10 cellular contexts compared by ENCODE assay signal in the genomic region with DNA sequence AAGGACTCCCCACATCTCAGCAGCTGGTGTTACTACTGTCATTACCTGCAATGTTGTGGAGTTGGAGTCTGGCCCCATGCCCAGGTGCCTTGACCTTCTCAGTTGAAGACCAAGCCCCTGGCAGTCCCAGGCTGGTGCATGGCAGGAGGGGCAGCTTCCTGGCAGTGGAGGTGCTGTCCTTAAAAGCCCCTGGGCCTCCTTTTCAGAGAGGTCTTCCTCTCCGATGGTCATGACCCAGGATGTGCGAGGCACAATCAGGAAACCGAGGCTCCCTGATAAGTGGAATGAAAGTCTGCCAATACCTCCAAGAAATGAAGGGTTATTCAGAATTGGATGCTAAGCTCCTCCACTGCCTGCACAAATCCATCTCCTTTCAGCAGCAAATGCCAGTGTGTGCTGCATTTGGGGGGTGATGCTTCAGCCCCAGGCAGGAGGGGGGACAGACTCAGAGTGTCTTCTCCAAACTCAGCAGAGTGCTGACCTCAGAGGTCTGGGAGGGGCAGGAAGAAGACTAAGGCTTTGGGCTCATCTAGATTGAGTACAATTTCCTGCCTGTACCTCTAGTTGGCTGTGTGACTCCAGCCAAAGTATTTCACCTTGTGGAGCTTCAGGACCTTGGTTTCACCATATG.
A peak's percentile ranks its signal among the peaks of the same experiment; 100 is the strongest.
DNase-seq lines count a peak whose midpoint lies in the region; ATAC-seq, FAIRE-seq and TF ChIP-seq lines count a peak whose summit lies in the region.
"Had no signal": no experiment of that assay in that cellular context is flagged by ENCODE, and none has a peak within 500 bp of the region (broad histone marks: within the 10 kb centered on the region; RNA-seq: fewer than 3 reads in every experiment).

No MANE protein-coding gene starts in this region.

- H3K79me2 ChIP-seq in astrocyte (ENCODE audit: insufficient read depth, low read length) = peaks cover 71% of the 10 kb centered on the region

- H4K20me1 ChIP-seq in astrocyte (ENCODE audit: insufficient read depth, low read length) = peaks cover 97% of the 10 kb centered on the region

- H3K4me3 ChIP-seq in right cardiac atrium (ENCODE audit: low read length) (no peak overlapping the region), astrocyte (ENCODE audit: insufficient read depth, low read depth, low read length) (no peak overlapping the region), upper lobe of left lung (no peak overlapping the region)

- no peak overlapping the region for H2AFZ ChIP-seq in astrocyte (ENCODE audit: low read depth, low read length)

- TF ChIP-seq CTCF in astrocyte (IDR thresholded peaks at IDR 0.05; ENCODE audit: insufficient read depth, low read depth, low read length) (no peak), upper lobe of left lung (IDR thresholded peaks at IDR 0.05) (no peak)

- DNase-seq in right cardiac atrium (peak in 1 of 3 donors; percentile 70), Right ventricle myocardium inferior (ENCODE audit: missing footprints) (no peak), KG1 (lab: John Stamatoyannopoulos, UW) (peak; percentile 59), astrocyte (ENCODE audit: low read depth) (no peak), upper lobe of left lung (no peak), erythroblast (lab: John Stamatoyannopoulos, UW) (no peak), NCI-H2196 (lab: John Stamatoyannopoulos, UW; ENCODE audit: unreplicated experiment) (no peak)
- DNase-seq: T-helper 9 cell, trophoblast cell had no signal

- no peak for TF ChIP-seq POLR2A in upper lobe of left lung (IDR thresholded peaks at IDR 0.05)
- TF ChIP-seq POLR2A in erythroblast (IDR thresholded peaks at IDR 0.05; ENCODE audit: low read length) = no peak

- H3K4me3 Mint-ChIP-seq in astrocyte (ENCODE audit: unreplicated experiment) = no peak overlapping the region

- no peak overlapping the region for H3K4me2 ChIP-seq in astrocyte (ENCODE audit: low read length)

- no peak for TF ChIP-seq EP300 in upper lobe of left lung (IDR thresholded peaks at IDR 0.05)

- H3K36me3 ChIP-seq in astrocyte (ENCODE audit: insufficient read depth, low read length) (peaks cover 26% of the 10 kb centered on the region), upper lobe of left lung (peaks cover 0 to 7% (median 0%) of the 10 kb centered on the region in 4 donors)

- FAIRE-seq in astrocyte (lab: Jason Lieb, UNC) = no peak

- no peak overlapping the region for H3K9ac ChIP-seq in astrocyte (ENCODE audit: low read length)

- H3K4me1 ChIP-seq in right cardiac atrium (ENCODE audit: control insufficient read depth, insufficient read depth, low read length) = peaks cover 43% of the 10 kb centered on the region
- peaks cover 26% of the 10 kb centered on the region for H3K4me1 ChIP-seq in astrocyte (ENCODE audit: insufficient read depth, low read length)
- peaks cover 70 to 86% (median 82%) of the 10 kb centered on the region in 4 donors for H3K4me1 ChIP-seq in upper lobe of left lung

- H3K4me1 Mint-ChIP-seq in astrocyte (ENCODE audit: low read depth, unreplicated experiment) = peaks cover 23% of the 10 kb centered on the region

- H3K9me3 ChIP-seq in right cardiac atrium (ENCODE audit: control insufficient read depth, low read length) = no peaks in the 10 kb centered on the region
- H3K9me3 ChIP-seq in astrocyte (ENCODE audit: insufficient read depth, low read depth, low read length) = no peaks in the 10 kb centered on the region
- H3K9me3 ChIP-seq in upper lobe of left lung = no peaks in the 10 kb centered on the region

- H3K27me3 ChIP-seq in right cardiac atrium (ENCODE audit: control insufficient read depth, insufficient read depth) (no peaks in the 10 kb centered on the region), astrocyte (ENCODE audit: insufficient read depth, low read length) (no peaks in the 10 kb centered on the region), upper lobe of left lung (no peaks in the 10 kb centered on the region)

- no peaks in the 10 kb centered on the region for H3K27me3 Mint-ChIP-seq in astrocyte (ENCODE audit: low read depth, unreplicated experiment)

- H3K9me3 Mint-ChIP-seq in astrocyte (ENCODE audit: unreplicated experiment) = no peaks in the 10 kb centered on the region

- 45% methylated on average over 3 of the region's 3 CpGs for WGBS in right cardiac atrium
- WGBS in upper lobe of left lung, 2 donors = 45% methylated on average over 3 of the region's 3 CpGs; no CpG with 5 or more reads in 1 of the 2 donors

- ATAC-seq in right cardiac atrium (peak in 1 of 2 donors; percentile 9), Right ventricle myocardium inferior (no peak), upper lobe of left lung (ENCODE audit: low FRiP score in 2 of 2) (no peak), HG03442 (IDR thresholded peaks at IDR 0.05; ENCODE audit: unreplicated experiment) (no peak)

- H3K27ac Mint-ChIP-seq in astrocyte (ENCODE audit: unreplicated experiment) = peak overlapping the region; percentile 66

- H3K27ac ChIP-seq in right cardiac atrium (ENCODE audit: low read length) (peak overlapping the region; percentile 47), astrocyte (ENCODE audit: low read depth, low read length) (no peak overlapping the region), upper lobe of left lung (peak overlapping the region in 3 of 4 donors; percentile 23 to 77 (median 51))

- intact Hi-C loops in right cardiac atrium (cut with DNase I) (no loop called here), Right ventricle myocardium inferior (cut with DNase I) (no loop called here)

- H3K36me3 Mint-ChIP-seq in astrocyte (ENCODE audit: low read depth, unreplicated experiment) = peaks cover 36% of the 10 kb centered on the region
